1 cellular context compared by ENCODE assay signal in the genomic region with DNA sequence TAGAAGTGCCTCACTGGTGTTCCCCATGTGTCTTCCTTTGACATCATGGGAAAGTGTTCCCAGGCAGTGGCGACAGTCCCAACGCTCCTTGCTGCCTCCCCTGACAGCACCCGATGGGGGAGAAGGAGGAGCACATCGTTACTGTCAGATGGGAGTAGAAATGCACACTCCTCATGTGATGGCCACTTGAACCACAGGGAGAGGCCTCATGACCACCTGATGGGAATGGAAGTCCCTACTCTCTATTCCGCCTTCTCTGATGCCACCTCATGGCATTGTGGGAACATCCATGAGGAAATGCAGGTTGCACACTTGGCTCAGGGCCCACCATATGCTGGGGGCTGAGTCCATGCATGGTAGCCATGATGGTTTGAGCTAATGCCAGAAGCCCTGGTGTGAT.
TF ChIP-seq lines count a peak whose summit lies in the region.

No MANE protein-coding gene starts in this region.

TF ChIP-seq in IMR-90, 13 proteins besides CTCF, POLR2A, EP300 and RAD21 (continued from another document):
- no peak for TF ChIP-seq USF2 (IDR thresholded peaks at IDR 0.05; ENCODE audit: low read depth, low read length)
- no peak for TF ChIP-seq CHD1 (IDR thresholded peaks at IDR 0.05; ENCODE audit: low read depth, low read length)
- no peak for TF ChIP-seq MAFK (IDR thresholded peaks at IDR 0.05; ENCODE audit: low read depth, low read length)
- TF ChIP-seq, protein P1, sequence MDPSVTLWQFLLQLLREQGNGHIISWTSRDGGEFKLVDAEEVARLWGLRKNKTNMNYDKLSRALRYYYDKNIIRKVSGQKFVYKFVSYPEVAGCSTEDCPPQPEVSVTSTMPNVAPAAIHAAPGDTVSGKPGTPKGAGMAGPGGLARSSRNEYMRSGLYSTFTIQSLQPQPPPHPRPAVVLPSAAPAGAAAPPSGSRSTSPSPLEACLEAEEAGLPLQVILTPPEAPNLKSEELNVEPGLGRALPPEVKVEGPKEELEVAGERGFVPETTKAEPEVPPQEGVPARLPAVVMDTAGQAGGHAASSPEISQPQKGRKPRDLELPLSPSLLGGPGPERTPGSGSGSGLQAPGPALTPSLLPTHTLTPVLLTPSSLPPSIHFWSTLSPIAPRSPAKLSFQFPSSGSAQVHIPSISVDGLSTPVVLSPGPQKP (IDR thresholded peaks at IDR 0.05; ENCODE audit: borderline replicate concordance, low read depth, low read length) = no peak
- TF ChIP-seq NFE2L2 (IDR thresholded peaks at IDR 0.05; ENCODE audit: low read depth, low read length) = no peak
- no peak for TF ChIP-seq MXI1 (IDR thresholded peaks at IDR 0.05; ENCODE audit: borderline replicate concordance, low read depth, low read length)
- TF ChIP-seq RFX5 (IDR thresholded peaks at IDR 0.05; ENCODE audit: low read depth, low read length) = no peak
